Comparison of ENCODE assay signal across 1 cellular context in genomic region chr16:30903596-30903995, GRCh38.
TF ChIP-seq lines count a peak whose summit lies in the region.

No MANE protein-coding gene starts in this region.

TF ChIP-seq in HepG2, 621 proteins besides CTCF, POLR2A, EP300 and RAD21 (continued from another document):
- no peak for TF ChIP-seq ARID4A (CRISPR knock-in tag; IDR thresholded peaks at IDR 0.05; ENCODE audit: borderline replicate concordance)
- TF ChIP-seq MED8 (CRISPR knock-in tag; IDR thresholded peaks at IDR 0.05; ENCODE audit: insufficient replicate concordance): no peak
- no peak for TF ChIP-seq MAZ (IDR thresholded peaks at IDR 0.05; ENCODE audit: borderline replicate concordance, low read depth, low read length)
- no peak for TF ChIP-seq MAZ (CRISPR knock-in tag; IDR thresholded peaks at IDR 0.05; ENCODE audit: low read depth)
- TF ChIP-seq IRF2 (CRISPR knock-in tag; IDR thresholded peaks at IDR 0.05): no peak
- TF ChIP-seq ZNF792 (CRISPR knock-in tag; IDR thresholded peaks at IDR 0.05): no peak
- no peak for TF ChIP-seq PRPF4 (IDR thresholded peaks at IDR 0.05; ENCODE audit: low read depth, low read length, poor library complexity, severe bottlenecking)
- no peak for TF ChIP-seq HOXA9 (CRISPR knock-in tag; IDR thresholded peaks at IDR 0.05; ENCODE audit: borderline replicate concordance)
- TF ChIP-seq TERF1 (CRISPR knock-in tag; IDR thresholded peaks at IDR 0.05): no peak
- TF ChIP-seq THAP11 (CRISPR knock-in tag; IDR thresholded peaks at IDR 0.05): peak; percentile 44; the same call in 1 of the 2 replicates
- no peak for TF ChIP-seq TGIF2 (CRISPR knock-in tag; IDR thresholded peaks at IDR 0.05)
- TF ChIP-seq ZSCAN9 (CRISPR knock-in tag; IDR thresholded peaks at IDR 0.05; ENCODE audit: borderline replicate concordance): no peak
- no peak for TF ChIP-seq KDM1A (CRISPR knock-in tag; IDR thresholded peaks at IDR 0.05)
- TF ChIP-seq ZNF879 (CRISPR knock-in tag; IDR thresholded peaks at IDR 0.05): no peak
- TF ChIP-seq ZBTB39 (CRISPR knock-in tag; IDR thresholded peaks at IDR 0.05): no peak
- no peak for TF ChIP-seq PCBP2 (optimal IDR thresholded peaks at IDR 0.05; ENCODE audit: low read depth, low read length, poor library complexity, severe bottlenecking)
